In genomic region chr7:21568762-21569161, GRCh38 we compare ENCODE assay signal across 12 cellular contexts. TPM values are rescaled to one million over a fixed set of nuclear protein-coding genes. Genes with fewer than 3 reads are reported as not detected.
A peak's percentile ranks its signal among the peaks of the same experiment; 100 is the strongest.
DNase-seq lines count a peak whose midpoint lies in the region; ATAC-seq, FAIRE-seq and TF ChIP-seq lines count a peak whose summit lies in the region.
"Had no signal": no experiment of that assay in that cellular context is flagged by ENCODE, and none has a peak within 500 bp of the region (broad histone marks: within the 10 kb centered on the region; RNA-seq: fewer than 3 reads in every experiment).

No MANE protein-coding gene starts in this region.

- DNase-seq in A549 (ENCODE audit: low read depth in 1 of 2, low spot score in 1 of 2) = peak in 1 of 2 experiments; percentile 7
- DNase-seq in NCI-H69 (lab: John Stamatoyannopoulos, UW) = peak; percentile 66
- DNase-seq in erythroblast (lab: John Stamatoyannopoulos, UW) = peak; percentile 27 to 36
- DNase-seq in NCI-H1694 (lab: John Stamatoyannopoulos, UW) = no peak
- no peak for DNase-seq in activated naive CD4-positive, alpha-beta T cell treated with anti-CD3 and anti-CD28 coated beads, Interleukin-2, amount 50 U/mL, for 16 hours
- DNase-seq in AG20443 (ENCODE audit: low spot score) = no peak
- DNase-seq: activated T-cell treated with anti-CD3 and anti-CD28 coated beads, Interleukin-2, amount 50 U/mL, for 48 hours; foreskin fibroblast; stimulated activated naive CD8-positive, alpha-beta T cell treated with anti-CD3 and anti-CD28 coated beads, Interleukin-15, amount 100 ng/mL, for 72 hours had no signal

- POLR2A ChIA-PET in A549 (lab: Yijun Ruan, JAX) = no interaction called here

- no peaks in the 10 kb centered on the region for H3K4me1 ChIP-seq in A549

- no peak for TF ChIP-seq EP300 in A549 (IDR thresholded peaks at IDR 0.05)

- ATAC-seq in A549 (peak; percentile 68 to 74; a peak in 4 of 6 replicates), HG03196 (IDR thresholded peaks at IDR 0.05; ENCODE audit: unreplicated experiment) (no peak)
- ATAC-seq: stimulated activated naive CD8-positive, alpha-beta T cell treated with anti-CD3 and anti-CD28 coated beads, Interleukin-15, amount 100 ng/mL, for 72 hours had no signal

- TF ChIP-seq CTCF in A549 (IDR thresholded peaks at IDR 0.05) (peak; percentile 24; the same call in 2 of the 3 replicates), GM12872 (IDR thresholded peaks at IDR 0.05; ENCODE audit: insufficient read depth, low read depth, low read length) (0 out of 3 replicates have a peak, but pooled peaks have one; percentile 11)

- CTCF ChIA-PET in A549 (lab: Yijun Ruan, JAX) = interaction anchor here (4.0 kb wide), 1 partner anchor 199 kb away, joined by 19 read pairs; no protein-coding TSS in a partner anchor

- FAIRE-seq in A549 (lab: Jason Lieb, UNC) = no peak
- FAIRE-seq: G401.6 had no signal

- H3K4me3 ChIP-seq in A549 = no peak overlapping the region

- peak; percentile 34 to 43; a peak in 3 of 5 replicates for TF ChIP-seq RAD21 in A549 (conservative IDR thresholded peaks at IDR 0.05 in 1 of 2, IDR thresholded peaks at IDR 0.05 in 1 of 2)

- WGBS in A549 (ENCODE audit: missing lambda C conversion rate) = 20% methylated on average over 2 of the region's 2 CpGs

- no peak overlapping the region for H3K27ac ChIP-seq in A549

- TF ChIP-seq POLR2A in A549 (IDR thresholded peaks at IDR 0.05; ENCODE audit: low read length) (no peak), erythroblast (IDR thresholded peaks at IDR 0.05; ENCODE audit: low read length) (no peak)

- no peaks in the 10 kb centered on the region for H3K9me3 ChIP-seq in A549

- H3K4me2 ChIP-seq in A549 = no peak overlapping the region

TF ChIP-seq in A549, 52 proteins besides CTCF, POLR2A, EP300 and RAD21:
- no peak for TF ChIP-seq RFX5 (IDR thresholded peaks at IDR 0.05)
- TF ChIP-seq RARB (CRISPR knock-in tag; IDR thresholded peaks at IDR 0.05) = no peak
- peak; percentile 33; the same call in 1 of the 3 replicates for TF ChIP-seq SMC3 (IDR thresholded peaks at IDR 0.05)
- TF ChIP-seq ZNF302 (CRISPR knock-in tag; IDR thresholded peaks at IDR 0.05) = no peak
- TF ChIP-seq JUN (IDR thresholded peaks at IDR 0.05) = no peak

RNA-seq across cellular contexts. Expression of gene DNAH11, which starts 25.9 kb away (rescaled TPM):
- polyA plus RNA-seq in A549 (2011; rRNA removed) (0.13 TPM in 2 replicates), A549 (2017; fragmentation: RNase III; extraction: RNeasy Plus Mini Kit Qiagen cat#74134 plus additional on column Dnase treatment) (0.01 to 0.20 TPM (median 0.03 TPM) in 3 replicates)
- under 0.01 and 0.01 TPM in 2 replicates for polyA plus RNA-seq in A549 (2012; cell fraction: cytosol; rRNA removed)
- 0.01 TPM in 1 of 2 replicates, not detected in the other for polyA plus RNA-seq in A549 (2012; cell fraction: nucleus; rRNA removed)
- 0.04 and 0.05 TPM in 2 replicates for polyA minus RNA-seq in A549 (2011; rRNA and poly(A)+ RNA removed)

Comparison
In these comparisons a context has a peak if more than half of its experiments do, and no peak if none do; other contexts are left out.
1. DNase-seq: peak in NCI-H69 (single experiment) and erythroblast (2 of 2); none in NCI-H1694 (single experiment), activated naive CD4-positive, alpha-beta T cell treated with anti-CD3 and anti-CD28 coated beads, Interleukin-2, amount 50 U/mL, for 16 hours (single experiment) and AG20443 (single experiment).